Comparison of ENCODE assay signal across 2 cellular contexts in the genomic region with DNA sequence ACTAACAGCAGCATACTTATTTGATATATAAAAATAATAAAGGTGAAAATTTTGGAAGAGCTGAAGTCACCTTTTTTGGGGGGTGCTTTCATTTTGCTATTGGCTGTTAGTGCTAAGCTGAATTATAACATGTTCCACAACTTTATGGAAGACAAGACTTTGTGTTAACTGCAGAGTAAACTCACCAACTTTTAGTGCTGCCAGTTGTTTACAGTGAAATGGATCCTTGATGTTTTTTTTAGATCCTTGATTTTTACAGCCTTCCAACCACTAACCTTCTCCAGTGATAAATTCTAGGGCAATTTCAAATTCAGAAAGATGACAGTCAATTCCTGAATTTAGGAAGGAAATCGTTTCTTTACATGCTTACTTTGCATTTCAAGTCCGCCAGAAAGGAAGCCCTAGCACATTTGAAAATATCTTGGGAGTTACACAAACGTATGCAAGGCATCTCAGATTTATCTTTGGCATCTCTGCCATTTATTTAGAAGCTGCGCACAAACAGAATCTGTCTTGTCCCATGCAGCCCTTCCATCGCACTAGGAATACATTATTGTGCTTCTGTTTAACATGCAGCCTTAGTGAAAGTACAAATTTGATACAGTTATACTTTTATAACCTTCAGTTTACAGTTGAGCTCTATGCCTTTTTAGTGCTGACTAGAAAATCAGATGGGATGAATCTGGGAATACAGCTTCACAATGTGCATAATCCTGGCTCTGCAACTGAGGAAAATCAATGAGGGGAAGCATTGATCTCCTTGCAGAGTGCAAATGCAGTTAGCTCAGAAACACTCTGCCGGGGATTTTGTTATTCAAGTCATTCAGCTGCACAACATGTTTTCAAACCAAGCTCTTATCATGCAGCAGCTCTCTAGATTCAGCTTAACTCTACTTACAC.
TF ChIP-seq lines count a peak whose summit lies in the region.

No MANE protein-coding gene starts in this region.

TF ChIP-seq in GM23338, 12 proteins besides CTCF, POLR2A, EP300 and RAD21:
- peak; percentile 71; the same call in 1 of the 2 replicates for TF ChIP-seq NANOG (IDR thresholded peaks at IDR 0.05; ENCODE audit: borderline replicate concordance)
- no peak for TF ChIP-seq JUNB (IDR thresholded peaks at IDR 0.05; ENCODE audit: unreplicated experiment)
TF ChIP-seq in GM23338: peak in this region for 1.

TF ChIP-seq in K562, 482 proteins besides CTCF, POLR2A, EP300 and RAD21:
- TF ChIP-seq NEUROD1 (IDR thresholded peaks at IDR 0.05; ENCODE audit: borderline replicate concordance, low read depth, low read length, partially characterized antibody) (no peak), NUFIP1 (IDR thresholded peaks at IDR 0.05; ENCODE audit: partially characterized antibody) (no peak), ZNF778 (CRISPR knock-in tag; IDR thresholded peaks at IDR 0.05) (no peak), ZNF589 (CRISPR knock-in tag; IDR thresholded peaks at IDR 0.05; ENCODE audit: low read depth) (no peak), THRAP3 (IDR thresholded peaks at IDR 0.05; ENCODE audit: borderline replicate concordance) (no peak), CAMTA2 (CRISPR knock-in tag; conservative IDR thresholded peaks at IDR 0.05) (no peak), HNRNPK (IDR thresholded peaks at IDR 0.05; ENCODE audit: low read depth, low read length, poor library complexity, severe bottlenecking) (no peak), TAF1 (IDR thresholded peaks at IDR 0.05; ENCODE audit: control insufficient read depth, extremely low read depth, insufficient read depth, low read length, severe bottlenecking) (no peak), ZKSCAN8 (CRISPR knock-in tag; IDR thresholded peaks at IDR 0.05) (no peak), RBM34 (IDR thresholded peaks at IDR 0.05; ENCODE audit: borderline replicate concordance, insufficient read depth, low read length) (no peak), ZNF584 (CRISPR knock-in tag; IDR thresholded peaks at IDR 0.05; ENCODE audit: low read depth) (no peak), GATAD2A (IDR thresholded peaks at IDR 0.05) (no peak)
- TF ChIP-seq, protein P1, sequence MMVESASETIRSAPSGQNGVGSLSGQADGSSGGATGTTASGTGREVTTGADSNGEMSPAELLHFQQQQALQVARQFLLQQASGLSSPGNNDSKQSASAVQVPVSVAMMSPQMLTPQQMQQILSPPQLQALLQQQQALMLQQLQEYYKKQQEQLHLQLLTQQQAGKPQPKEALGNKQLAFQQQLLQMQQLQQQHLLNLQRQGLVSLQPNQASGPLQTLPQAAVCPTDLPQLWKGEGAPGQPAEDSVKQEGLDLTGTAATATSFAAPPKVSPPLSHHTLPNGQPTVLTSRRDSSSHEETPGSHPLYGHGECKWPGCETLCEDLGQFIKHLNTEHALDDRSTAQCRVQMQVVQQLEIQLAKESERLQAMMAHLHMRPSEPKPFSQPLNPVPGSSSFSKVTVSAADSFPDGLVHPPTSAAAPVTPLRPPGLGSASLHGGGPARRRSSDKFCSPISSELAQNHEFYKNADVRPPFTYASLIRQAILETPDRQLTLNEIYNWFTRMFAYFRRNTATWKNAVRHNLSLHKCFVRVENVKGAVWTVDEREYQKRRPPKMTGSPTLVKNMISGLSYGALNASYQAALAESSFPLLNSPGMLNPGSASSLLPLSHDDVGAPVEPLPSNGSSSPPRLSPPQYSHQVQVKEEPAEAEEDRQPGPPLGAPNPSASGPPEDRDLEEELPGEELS (CRISPR knock-in tag; IDR thresholded peaks at IDR 0.05; ENCODE audit: borderline replicate concordance) = no peak
- TF ChIP-seq, protein P2, sequence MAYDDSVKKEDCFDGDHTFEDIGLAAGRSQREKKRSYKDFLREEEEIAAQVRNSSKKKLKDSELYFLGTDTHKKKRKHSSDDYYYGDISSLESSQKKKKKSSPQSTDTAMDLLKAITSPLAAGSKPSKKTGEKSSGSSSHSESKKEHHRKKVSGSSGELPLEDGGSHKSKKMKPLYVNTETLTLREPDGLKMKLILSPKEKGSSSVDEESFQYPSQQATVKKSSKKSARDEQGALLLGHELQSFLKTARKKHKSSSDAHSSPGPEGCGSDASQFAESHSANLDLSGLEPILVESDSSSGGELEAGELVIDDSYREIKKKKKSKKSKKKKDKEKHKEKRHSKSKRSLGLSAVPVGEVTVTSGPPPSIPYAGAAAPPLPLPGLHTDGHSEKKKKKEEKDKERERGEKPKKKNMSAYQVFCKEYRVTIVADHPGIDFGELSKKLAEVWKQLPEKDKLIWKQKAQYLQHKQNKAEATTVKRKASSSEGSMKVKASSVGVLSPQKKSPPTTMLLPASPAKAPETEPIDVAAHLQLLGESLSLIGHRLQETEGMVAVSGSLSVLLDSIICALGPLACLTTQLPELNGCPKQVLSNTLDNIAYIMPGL (CRISPR knock-in tag; IDR thresholded peaks at IDR 0.05) = no peak
- TF ChIP-seq, protein P3, sequence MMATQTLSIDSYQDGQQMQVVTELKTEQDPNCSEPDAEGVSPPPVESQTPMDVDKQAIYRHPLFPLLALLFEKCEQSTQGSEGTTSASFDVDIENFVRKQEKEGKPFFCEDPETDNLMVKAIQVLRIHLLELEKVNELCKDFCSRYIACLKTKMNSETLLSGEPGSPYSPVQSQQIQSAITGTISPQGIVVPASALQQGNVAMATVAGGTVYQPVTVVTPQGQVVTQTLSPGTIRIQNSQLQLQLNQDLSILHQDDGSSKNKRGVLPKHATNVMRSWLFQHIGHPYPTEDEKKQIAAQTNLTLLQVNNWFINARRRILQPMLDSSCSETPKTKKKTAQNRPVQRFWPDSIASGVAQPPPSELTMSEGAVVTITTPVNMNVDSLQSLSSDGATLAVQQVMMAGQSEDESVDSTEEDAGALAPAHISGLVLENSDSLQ (IDR thresholded peaks at IDR 0.05) = no peak
- TF ChIP-seq, protein P4, sequence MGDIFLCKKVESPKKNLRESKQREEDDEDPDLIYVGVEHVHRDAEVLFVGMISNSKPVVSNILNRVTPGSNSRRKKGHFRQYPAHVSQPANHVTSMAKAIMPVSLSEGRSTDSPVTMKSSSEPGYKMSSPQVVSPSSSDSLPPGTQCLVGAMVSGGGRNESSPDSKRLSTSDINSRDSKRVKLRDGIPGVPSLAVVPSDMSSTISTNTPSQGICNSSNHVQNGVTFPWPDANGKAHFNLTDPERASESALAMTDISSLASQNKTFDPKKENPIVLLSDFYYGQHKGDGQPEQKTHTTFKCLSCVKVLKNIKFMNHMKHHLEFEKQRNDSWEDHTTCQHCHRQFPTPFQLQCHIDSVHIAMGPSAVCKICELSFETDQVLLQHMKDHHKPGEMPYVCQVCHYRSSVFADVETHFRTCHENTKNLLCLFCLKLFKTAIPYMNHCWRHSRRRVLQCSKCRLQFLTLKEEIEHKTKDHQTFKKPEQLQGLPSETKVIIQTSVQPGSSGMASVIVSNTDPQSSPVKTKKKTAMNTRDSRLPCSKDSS (IDR thresholded peaks at IDR 0.05; ENCODE audit: low read depth, partially characterized antibody) = no peak
